ENCODE assay signal across 21 cellular contexts in the genomic region with DNA sequence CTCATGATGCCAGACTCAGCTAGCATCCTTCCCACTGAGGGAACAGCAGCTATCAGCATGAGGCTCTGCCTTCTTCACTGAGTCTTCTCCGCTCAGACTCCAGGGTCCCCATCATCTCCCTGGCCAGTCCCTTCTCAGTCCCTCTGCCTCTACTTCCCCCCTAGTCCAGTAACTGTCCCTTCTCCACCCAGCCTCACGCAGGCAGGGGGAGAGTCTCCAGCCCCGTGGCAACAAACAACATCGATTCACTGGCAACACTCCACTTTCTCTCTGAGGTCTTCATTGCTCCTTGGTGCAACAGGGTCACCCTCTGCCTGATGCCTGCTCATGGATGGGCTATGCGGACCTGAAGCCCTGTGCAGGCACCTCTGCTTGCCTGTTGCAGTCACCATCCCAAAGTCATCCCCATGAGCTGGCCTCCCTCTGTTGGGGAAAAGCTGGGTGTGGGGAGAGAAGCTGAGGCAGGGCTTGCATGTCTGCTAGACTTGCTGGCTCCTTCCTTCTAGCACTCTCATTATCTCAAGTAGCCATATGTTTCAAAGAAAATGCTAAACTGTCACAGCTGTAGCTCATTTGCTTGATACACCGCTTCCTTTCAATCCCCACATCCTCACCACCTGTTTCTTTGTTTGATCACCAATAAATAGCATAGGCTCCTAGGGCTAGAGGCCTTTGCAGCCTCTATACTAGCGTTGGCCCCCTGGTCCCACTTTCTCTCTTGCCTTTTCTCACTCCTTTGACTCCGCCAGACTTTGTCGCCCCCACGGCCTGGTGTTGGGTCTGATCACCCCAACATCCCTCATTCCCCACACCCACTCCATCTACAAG. TPM values are rescaled to one million over a fixed set of nuclear protein-coding genes. Genes with fewer than 3 reads are reported as not detected.
DNase-seq lines count a peak whose midpoint lies in the region; ATAC-seq, FAIRE-seq and TF ChIP-seq lines count a peak whose summit lies in the region.
"Had no signal": no experiment of that assay in that cellular context is flagged by ENCODE, and none has a peak within 500 bp of the region (broad histone marks: within the 10 kb centered on the region; RNA-seq: fewer than 3 reads in every experiment).

No MANE protein-coding gene starts in this region.

- no TSS peak for BruUV-seq in K562 (replicated peaks; lab: Mats Ljungman, UMichigan)

- POLR2A ChIA-PET in CD4-positive, alpha-beta memory T cell (lab: Charles Lee; ENCODE audit: partially characterized antibody) = interaction anchor here (1.0 kb wide), 1 partner anchor 106 kb away, joined by 3 read pairs; no protein-coding TSS in a partner anchor
- POLR2A ChIA-PET in K562 (lab: Yijun Ruan, JAX) = interaction anchor here (0.9 to 86.5 kb wide), 8 partner anchors 10 to 113 kb away, joined by 3 to 3476 read pairs (median 109); a partner anchor contains a TSS

- CTCF ChIA-PET in CD4-positive, alpha-beta memory T cell (lab: Charles Lee; ENCODE audit: partially characterized antibody) = interaction anchor here (0.8 to 17.4 kb wide), 11 partner anchors 12 to 422 kb away, joined by 3 to 423 read pairs (median 4); no protein-coding TSS in a partner anchor
- CTCF ChIA-PET in K562 (lab: Yijun Ruan, JAX; ENCODE audit: low intra/inter-chr PET ratio) = interaction anchor here (1.2 to 11.5 kb wide), 2 partner anchors 47 to 108 kb away, joined by 3 to 800 read pairs; no protein-coding TSS in a partner anchor

- peaks cover 0 to 2% of the 10 kb centered on the region in 2 donors for H3K36me3 Mint-ChIP-seq in CD4-positive, alpha-beta memory T cell

- TF ChIP-seq POLR2A in K562 (conservative IDR thresholded peaks at IDR 0.05) (no peak), GM12891 (IDR thresholded peaks at IDR 0.05; ENCODE audit: low read depth, low read length) (no peak)

- no peak for TF ChIP-seq CTCF in K562 (IDR thresholded peaks at IDR 0.05 in 2 of 3, conservative IDR thresholded peaks at IDR 0.05 in 1 of 3; ENCODE audit: insufficient read depth in 2 of 3, low read depth in 1 of 3, low read length in 3 of 3)

- H2AFZ ChIP-seq in K562 (ENCODE audit: low read depth, low read length) = no peak overlapping the region
- H2AFZ ChIP-seq: hepatocyte had no signal

- FAIRE-seq in K562 (lab: Jason Lieb, UNC) = no peak
- no peak for FAIRE-seq in GM12891 (lab: Jason Lieb, UNC)
- FAIRE-seq: keratinocyte, TTC549 had no signal

- H3K9me3 ChIP-seq in CD4-positive, alpha-beta memory T cell (ENCODE audit: control insufficient read depth in 1 of 2, low read length in 2 of 2) = no peaks in the 10 kb centered on the region
- peaks cover 16% of the 10 kb centered on the region for H3K9me3 ChIP-seq in K562 (replicated peaks; ENCODE audit: control insufficient read depth, insufficient read depth, low read depth, low read length)
- H3K9me3 ChIP-seq: ascending aorta had no signal

- H3K4me1 Mint-ChIP-seq in CD4-positive, alpha-beta memory T cell = peaks cover 23 to 40% (median 34%) of the 10 kb centered on the region in 4 donors

- 28% methylated on average over 10 of the region's 10 CpGs for whole genome bisulfite sequencing in K562 (ENCODE audit: insufficient coverage, low coverage, missing lambda C conversion rate)

- H3K9ac ChIP-seq in K562 (ENCODE audit: insufficient read depth in 1 of 2, low read depth in 2 of 2, low read length in 2 of 2) = no peak overlapping the region

- H3K9me3 Mint-ChIP-seq in CD4-positive, alpha-beta memory T cell = peaks cover 0 to 5% (median 0%) of the 10 kb centered on the region in 8 donors

- peak in 1 of 5 donors; percentile 25 for DNase-seq in CD4-positive, alpha-beta memory T cell
- DNase-seq in DMS 273 (lab: John Stamatoyannopoulos, UW; ENCODE audit: unreplicated experiment) (peak; percentile 70), NCI-H446 treated with DMSO at 0.1 percent for 48 hours (lab: John Stamatoyannopoulos, UW) (peak; percentile 38), K562 (ENCODE audit: extremely low read depth in 1 of 4, low spot score in 3 of 4) (peak in 1 of 4 experiments; percentile 77), GM12891 (ENCODE audit: insufficient read length, low spot score) (no peak), left colon (no peak)
- DNase-seq: activated gamma-delta T cell; HCEC 1CT; NCI-H1436 treated with DMSO at 0.1 percent for 48 hours; NCI-H510A; nephron progenitor cell; Peyer's patch; stimulated activated naive B cell treated with anti-CD40 and anti-IgM and Interleukin-4, amounts not matched to agents 10 μg/mL and 1 μg/mL and 100 μg/mL, for 72 hours; transverse colon had no signal

- no peaks in the 10 kb centered on the region for H3K36me3 ChIP-seq in CD4-positive, alpha-beta memory T cell (ENCODE audit: insufficient read depth, low read length)
- no peaks in the 10 kb centered on the region for H3K36me3 ChIP-seq in K562 (ENCODE audit: control insufficient read depth, insufficient read depth, low read length)
- H3K36me3 ChIP-seq: ascending aorta, Peyer's patch, transverse colon had no signal

- H3K9me1 ChIP-seq in K562 (ENCODE audit: control insufficient read depth, insufficient read depth, low read length) = peaks cover 8% of the 10 kb centered on the region

- H3K79me2 ChIP-seq in K562 (ENCODE audit: control insufficient read depth, insufficient read depth, low read length) = peaks cover 3% of the 10 kb centered on the region
- H3K79me2 ChIP-seq: hepatocyte had no signal

- no peak for ATAC-seq in K562
- no peak for ATAC-seq in HG03135 (IDR thresholded peaks at IDR 0.05; ENCODE audit: unreplicated experiment)
- no peak for ATAC-seq in left colon
- ATAC-seq in GM21381 (IDR thresholded peaks at IDR 0.05; ENCODE audit: unreplicated experiment) = no peak
- ATAC-seq: stimulated activated naive B cell treated with anti-CD40 and anti-IgM and Interleukin-4, amounts not matched to agents 10 μg/mL and 1 μg/mL and 100 μg/mL, for 72 hours had no signal

- H3K27ac Mint-ChIP-seq in CD4-positive, alpha-beta memory T cell = peak overlapping the region in 4 of 7 donors; percentile 62 to 85 (median 78)
- H3K27ac Mint-ChIP-seq: nephron progenitor cell; stimulated activated naive B cell treated with anti-CD40 and anti-IgM and Interleukin-4, amounts not matched to agents 10 μg/mL and 1 μg/mL and 100 μg/mL, for 72 hours had no signal

- 0 out of 2 replicates have a peak, but pooled peaks cover 4% of the 10 kb centered on the region for H4K20me1 ChIP-seq in K562 (replicated peaks; ENCODE audit: control insufficient read depth, insufficient read depth, low read length)

- H3K4me1 ChIP-seq in CD4-positive, alpha-beta memory T cell (ENCODE audit: insufficient read depth, low read length) = peaks cover 48% of the 10 kb centered on the region
- H3K4me1 ChIP-seq in K562 (replicated peaks in 1 of 2; ENCODE audit: control insufficient read depth in 2 of 2, insufficient read depth in 2 of 2, low read length in 2 of 2) = peaks cover 38 to 46% of the 10 kb centered on the region in 2 experiments

- no peak overlapping the region for H3K4me3 ChIP-seq in CD4-positive, alpha-beta memory T cell (ENCODE audit: low read length in 2 of 2)
- no peak overlapping the region for H3K4me3 ChIP-seq in K562
- H3K4me3 ChIP-seq: ascending aorta, hepatocyte, Peyer's patch, transverse colon had no signal

- no peak overlapping the region for H3K27ac ChIP-seq in CD4-positive, alpha-beta memory T cell (ENCODE audit: low read depth, low read length)
- no peak overlapping the region for H3K27ac ChIP-seq in K562 (ENCODE audit: extremely low read depth, low read depth, low read length)
- H3K27ac ChIP-seq: ascending aorta, hepatocyte, Peyer's patch, transverse colon had no signal

- no peak for TF ChIP-seq RAD21 in K562 (CRISPR knock-in tag; conservative IDR thresholded peaks at IDR 0.05 in 1 of 2, IDR thresholded peaks at IDR 0.05 in 1 of 2)

- intact Hi-C loops in CD4-positive, alpha-beta memory T cell (cut with micrococcal nuclease) = loop anchor here (10.0 kb wide), 1 partner anchor 359 kb away; no protein-coding TSS in a partner anchor
- intact Hi-C loops in K562 (cut with micrococcal nuclease) = loop anchor here (5.0 kb wide), 1 partner anchor 211 kb away; no protein-coding TSS in a partner anchor
- intact Hi-C loops in left colon (cut with DNase I, micrococcal nuclease) = loop anchor here in 1 of 2 donors (5.0 kb wide), 1 partner anchor 106 kb away; no protein-coding TSS in a partner anchor

- H3K27me3 Mint-ChIP-seq in CD4-positive, alpha-beta memory T cell = no peaks in the 10 kb centered on the region
- H3K27me3 Mint-ChIP-seq: stimulated activated naive B cell treated with anti-CD40 and anti-IgM and Interleukin-4, amounts not matched to agents 10 μg/mL and 1 μg/mL and 100 μg/mL, for 72 hours had no signal

- peak overlapping the region; percentile 2; the same call in 1 of the 2 replicates for H3K4me2 ChIP-seq in K562 (ENCODE audit: insufficient read depth, low read length)
- H3K4me2 ChIP-seq: hepatocyte had no signal

- H3K27me3 ChIP-seq in CD4-positive, alpha-beta memory T cell (ENCODE audit: insufficient read depth, low read length) = no peaks in the 10 kb centered on the region
- no peaks in the 10 kb centered on the region for H3K27me3 ChIP-seq in K562 (ENCODE audit: control insufficient read depth in 2 of 2, insufficient read depth in 2 of 2, low read length in 2 of 2)
- H3K27me3 ChIP-seq: ascending aorta, hepatocyte, Peyer's patch, transverse colon had no signal

- in situ Hi-C loops in K562 (cut with MboI) = loop anchor here (5.0 kb wide), 1 partner anchor 101 kb away; no protein-coding TSS in a partner anchor

- H3K4me3 Mint-ChIP-seq in CD4-positive, alpha-beta memory T cell = peak overlapping the region in 2 of 8 donors; percentile 13 to 67
- H3K4me3 Mint-ChIP-seq: nephron progenitor cell; stimulated activated naive B cell treated with anti-CD40 and anti-IgM and Interleukin-4, amounts not matched to agents 10 μg/mL and 1 μg/mL and 100 μg/mL, for 72 hours had no signal

- no peak for TF ChIP-seq EP300 in K562 (IDR thresholded peaks at IDR 0.05; ENCODE audit: low read length)

RNA-seq across cellular contexts. Expression of a gene that starts 4.3 kb away (rescaled TPM):
- total RNA-seq in CD4-positive, alpha-beta memory T cell = 10 to 100 TPM; 75.3 to 75.6 TPM
- polyA plus RNA-seq in CD4-positive, alpha-beta memory T cell = 10 to 100 TPM in 1 of 2 donors, 1 to 10 TPM in 1; 3.3 to 27.0 TPM
- total RNA-seq in K562 (2011; cell fraction: chromatin; rRNA removed; ENCODE audit: low replicate concordance) = 234 and 446 TPM in 2 replicates
- total RNA-seq in K562 (2011; cell fraction: nucleolus; rRNA removed) = 279 and 314 TPM in 2 replicates
- total RNA-seq in K562 (2011; cell fraction: nucleoplasm; rRNA removed) = 196 and 222 TPM in 2 replicates
- total RNA-seq in K562 (2014; rRNA removed) (81.7 and 100 TPM in 2 replicates), K562 (2014; rRNA removed; fragmentation: Illumina TruSeq; extraction: Trizol) (27.5 and 45.6 TPM in 2 replicates), K562 (2015; rRNA removed; fragmentation: Illumina TruSeq; extraction: Trizol) (65.7 and 68.4 TPM in 2 replicates), K562 (2021) (144 and 150 TPM in 2 replicates), left colon (10 to 100 TPM; 55.5 to 57.5 TPM)
- polyA plus RNA-seq in K562 (2011; rRNA removed) (20.9 and 36.8 TPM in 2 replicates), K562 (2014; fragmentation: Illumina TruSeq; extraction: Trizol) (45.8 and 60.4 TPM in 2 replicates), K562 (2014; fragmentation: Nextera tagmentation; extraction: Ambion mirVana) (under 1 TPM; 0.41 to 0.70 TPM), K562 (2014; rRNA removed) (34.9 and 36.1 TPM in 2 replicates)
- 26.4 and 31.1 TPM in 2 replicates for polyA plus RNA-seq in K562 (2011; cell fraction: cytosol; rRNA removed)
- 57.9 and 76.9 TPM in 2 replicates for polyA plus RNA-seq in K562 (2011; cell fraction: nucleus; rRNA removed)
- polyA plus RNA-seq in K562 (2012) = 73.9 and 75.3 TPM in 2 replicates
- polyA minus RNA-seq in K562 (2011; rRNA and poly(A)+ RNA removed) = 113 and 124 TPM in 2 replicates
- polyA minus RNA-seq in K562 (2011; cell fraction: cytosol; rRNA and poly(A)+ RNA removed) = 132 and 181 TPM in 2 replicates
- 138 and 300 TPM in 2 replicates for polyA minus RNA-seq in K562 (2011; cell fraction: nucleus; rRNA and poly(A)+ RNA removed)
- 12.5 TPM for polyA plus RNA-seq in GM12891 (2012; ENCODE audit: low read depth, missing spikeins)

RNA-seq across cellular contexts. Expression of a gene that starts 30.8 kb away (rescaled TPM):
- under 1 TPM; 0.33 to 0.64 TPM for total RNA-seq in CD4-positive, alpha-beta memory T cell
- polyA plus RNA-seq in CD4-positive, alpha-beta memory T cell = 1 to 10 TPM in 1 of 2 donors, under 1 TPM in 1; 0.61 to 1.1 TPM
- not detected in 2 replicates for total RNA-seq in K562 (2011; cell fraction: chromatin; rRNA removed; ENCODE audit: low replicate concordance)
- total RNA-seq in K562 (2011; cell fraction: nucleolus; rRNA removed) = not detected in 2 replicates
- total RNA-seq in K562 (2011; cell fraction: nucleoplasm; rRNA removed) = not detected in 2 replicates
- 0.04 and 0.50 TPM in 2 replicates for total RNA-seq in K562 (2014; rRNA removed)
- total RNA-seq in K562 (2014; rRNA removed; fragmentation: Illumina TruSeq; extraction: Trizol) = not detected in 2 replicates
- total RNA-seq in K562 (2015; rRNA removed; fragmentation: Illumina TruSeq; extraction: Trizol) = not detected in 2 replicates
- 0.09 TPM in 1 of 2 replicates, not detected in the other for total RNA-seq in K562 (2021)
- 0.01 and 0.04 TPM in 2 replicates for polyA plus RNA-seq in K562 (2011; rRNA removed)
- polyA plus RNA-seq in K562 (2011; cell fraction: cytosol; rRNA removed) = 0.58 TPM in 1 of 2 replicates, not detected in the other
- 0.06 TPM in 1 of 2 replicates, not detected in the other for polyA plus RNA-seq in K562 (2011; cell fraction: nucleus; rRNA removed)
- polyA plus RNA-seq in K562 (2012) = 0.08 and 0.18 TPM in 2 replicates
- polyA plus RNA-seq in K562 (2014; fragmentation: Illumina TruSeq; extraction: Trizol) = not detected in 2 replicates
- polyA plus RNA-seq in K562 (2014; fragmentation: Nextera tagmentation; extraction: Ambion mirVana) = under 1 TPM; 0.04 to 0.08 TPM
- 0.08 TPM in 1 of 2 replicates, not detected in the other for polyA plus RNA-seq in K562 (2014; rRNA removed)
- 0.42 TPM in 1 of 2 replicates, not detected in the other for polyA minus RNA-seq in K562 (2011; rRNA and poly(A)+ RNA removed)
- polyA minus RNA-seq in K562 (2011; cell fraction: cytosol; rRNA and poly(A)+ RNA removed) = not detected in 2 replicates
- 0.11 and 0.40 TPM in 2 replicates for polyA minus RNA-seq in K562 (2011; cell fraction: nucleus; rRNA and poly(A)+ RNA removed)
- polyA plus RNA-seq in GM12891 (2012; ENCODE audit: low read depth, missing spikeins) = 0.15 TPM
- total RNA-seq in left colon = 1 to 10 TPM; 1.1 to 1.2 TPM

RNA-seq across cellular contexts. Expression of a gene that starts 34.2 kb away (rescaled TPM):
- total RNA-seq in CD4-positive, alpha-beta memory T cell = not detected
- not detected for polyA plus RNA-seq in CD4-positive, alpha-beta memory T cell
- not detected in 2 replicates for total RNA-seq in K562 (2011; cell fraction: chromatin; rRNA removed; ENCODE audit: low replicate concordance)
- total RNA-seq in K562 (2011; cell fraction: nucleolus; rRNA removed) = not detected in 2 replicates
- not detected in 2 replicates for total RNA-seq in K562 (2011; cell fraction: nucleoplasm; rRNA removed)
- total RNA-seq in K562 (2014; rRNA removed) (not detected in 2 replicates), K562 (2014; rRNA removed; fragmentation: Illumina TruSeq; extraction: Trizol) (not detected in 2 replicates), K562 (2015; rRNA removed; fragmentation: Illumina TruSeq; extraction: Trizol) (not detected in 2 replicates), K562 (2021) (not detected in 2 replicates), left colon (under 1 TPM in 1 of 2 donors, not detected in 1; 0.82 TPM)
- polyA plus RNA-seq in K562 (2011; rRNA removed) (0.24 TPM in 1 of 2 replicates, not detected in the other), K562 (2014; fragmentation: Illumina TruSeq; extraction: Trizol) (not detected in 2 replicates), K562 (2014; fragmentation: Nextera tagmentation; extraction: Ambion mirVana) (under 1 TPM in 1 of 2 experiments, not detected in 1; 0.35 TPM), K562 (2014; rRNA removed) (not detected in 2 replicates)
- not detected in 2 replicates for polyA plus RNA-seq in K562 (2011; cell fraction: cytosol; rRNA removed)
- 0.27 TPM in 1 of 2 replicates, not detected in the other for polyA plus RNA-seq in K562 (2011; cell fraction: nucleus; rRNA removed)
- not detected in 2 replicates for polyA plus RNA-seq in K562 (2012)
- not detected in 2 replicates for polyA minus RNA-seq in K562 (2011; rRNA and poly(A)+ RNA removed)
- polyA minus RNA-seq in K562 (2011; cell fraction: cytosol; rRNA and poly(A)+ RNA removed) = not detected in 2 replicates
- not detected in 2 replicates for polyA minus RNA-seq in K562 (2011; cell fraction: nucleus; rRNA and poly(A)+ RNA removed)
- polyA plus RNA-seq in GM12891 (2012; ENCODE audit: low read depth, missing spikeins) = 0.72 TPM
- total RNA-seq: ascending aorta, chondrocyte, hepatocyte, Peyer's patch had no signal
- polyA plus RNA-seq: keratinocyte had no signal

Comparison
In these comparisons a context has a peak if more than half of its experiments do, and no peak if none do; other contexts are left out.
1. DNase-seq: peak in DMS 273 (single experiment) and NCI-H446 treated with DMSO at 0.1 percent for 48 hours (single experiment); none in GM12891 (single experiment) and left colon (0 of 2).